ENCODE assay signal across 17 cellular contexts in genomic region chr2:68716539-68716938, GRCh38. TPM values are rescaled to one million over a fixed set of nuclear protein-coding genes. Genes with fewer than 3 reads are reported as not detected.
A peak's percentile ranks its signal among the peaks of the same experiment; 100 is the strongest.
DNase-seq lines count a peak whose midpoint lies in the region; ATAC-seq lines count a peak whose summit lies in the region.
"Had no signal": no experiment of that assay in that cellular context is flagged by ENCODE, and none has a peak within 500 bp of the region (broad histone marks: within the 10 kb centered on the region; RNA-seq: fewer than 3 reads in every experiment).

No MANE protein-coding gene starts in this region.

- no peaks in the 10 kb centered on the region for H3K27me3 ChIP-seq in Karpas-422 (ENCODE audit: low read length)

- no peak overlapping the region for H3K4me3 ChIP-seq in Karpas-422 (ENCODE audit: low read length)
- H3K4me3 ChIP-seq: GM23248 had no signal

- H3K9me3 ChIP-seq in Karpas-422 (ENCODE audit: low read length): no peaks in the 10 kb centered on the region
- H3K9me3 ChIP-seq: Caco-2 had no signal

- no peaks in the 10 kb centered on the region for H3K36me3 ChIP-seq in Karpas-422 (ENCODE audit: insufficient read depth, low read length)

- H3K4me1 ChIP-seq in Karpas-422 (ENCODE audit: low read length): peaks cover 62% of the 10 kb centered on the region
- H3K4me1 ChIP-seq: Caco-2 had no signal

- CTCF ChIA-PET in activated CD8-positive, alpha-beta memory T cell treated with anti-CD3 and anti-CD28 coated beads, Interleukin-2, amount 10 ng/mL, durations not matched to agents 7 days and 5 days (lab: Charles Lee): interaction anchor here (1.2 to 4.3 kb wide), 12 partner anchors 11 to 253 kb away, joined by 4 to 34 read pairs (median 6); partner anchors contain the start of gene ARHGAP25

- H3K4me2 ChIP-seq in Karpas-422 (ENCODE audit: low read depth, low read length, poor library complexity, severe bottlenecking): no peak overlapping the region

- ATAC-seq in activated CD8-positive, alpha-beta memory T cell treated with anti-CD3 and anti-CD28 coated beads, Interleukin-2, amount 10 ng/mL, durations not matched to agents 7 days and 5 days: no peak
- no peak for ATAC-seq in stimulated activated memory B cell treated with anti-CD40 and anti-IgM and Interleukin-4, amounts not matched to agents 10 μg/mL and 1 μg/mL and 100 μg/mL, for 72 hours
- no peak for ATAC-seq in HG02642 (IDR thresholded peaks at IDR 0.05; ENCODE audit: poor library complexity, unreplicated experiment)

- H3K4me3 Mint-ChIP-seq in activated CD8-positive, alpha-beta memory T cell treated with anti-CD3 and anti-CD28 coated beads, Interleukin-2, amount 10 ng/mL, durations not matched to agents 7 days and 5 days: no peak overlapping the region
- H3K4me3 Mint-ChIP-seq in activated naive CD8-positive, alpha-beta T cell: peak overlapping the region; percentile 24
- no peak overlapping the region for H3K4me3 Mint-ChIP-seq in stimulated activated memory B cell treated with anti-CD40 and anti-IgM and Interleukin-4, amounts not matched to agents 10 μg/mL and 1 μg/mL and 100 μg/mL, for 72 hours

- no peaks in the 10 kb centered on the region for H3K9me3 Mint-ChIP-seq in activated CD8-positive, alpha-beta memory T cell treated with anti-CD3 and anti-CD28 coated beads, Interleukin-2, amount 10 ng/mL, durations not matched to agents 7 days and 5 days (ENCODE audit: low read depth)
- H3K9me3 Mint-ChIP-seq in activated naive CD8-positive, alpha-beta T cell (ENCODE audit: low read depth): no peaks in the 10 kb centered on the region
- H3K9me3 Mint-ChIP-seq in stimulated activated memory B cell treated with anti-CD40 and anti-IgM and Interleukin-4, amounts not matched to agents 10 μg/mL and 1 μg/mL and 100 μg/mL, for 72 hours: no peaks in the 10 kb centered on the region

- no peaks in the 10 kb centered on the region for H3K79me2 ChIP-seq in Karpas-422 (ENCODE audit: low read length)

- H3K36me3 Mint-ChIP-seq in activated CD8-positive, alpha-beta memory T cell treated with anti-CD3 and anti-CD28 coated beads, Interleukin-2, amount 10 ng/mL, durations not matched to agents 7 days and 5 days: peaks cover 4% of the 10 kb centered on the region
- peaks cover 3% of the 10 kb centered on the region for H3K36me3 Mint-ChIP-seq in activated naive CD8-positive, alpha-beta T cell
- H3K36me3 Mint-ChIP-seq in stimulated activated memory B cell treated with anti-CD40 and anti-IgM and Interleukin-4, amounts not matched to agents 10 μg/mL and 1 μg/mL and 100 μg/mL, for 72 hours: no peaks in the 10 kb centered on the region

- no peaks in the 10 kb centered on the region for H4K20me1 ChIP-seq in Karpas-422 (ENCODE audit: insufficient read depth, low read depth, low read length)

- H3K27ac Mint-ChIP-seq in activated CD8-positive, alpha-beta memory T cell treated with anti-CD3 and anti-CD28 coated beads, Interleukin-2, amount 10 ng/mL, durations not matched to agents 7 days and 5 days: peak overlapping the region; percentile 74
- H3K27ac Mint-ChIP-seq in activated naive CD8-positive, alpha-beta T cell: peak overlapping the region; percentile 88
- peak overlapping the region; percentile 80 for H3K27ac Mint-ChIP-seq in stimulated activated memory B cell treated with anti-CD40 and anti-IgM and Interleukin-4, amounts not matched to agents 10 μg/mL and 1 μg/mL and 100 μg/mL, for 72 hours

- no peaks in the 10 kb centered on the region for H3K27me3 Mint-ChIP-seq in activated CD8-positive, alpha-beta memory T cell treated with anti-CD3 and anti-CD28 coated beads, Interleukin-2, amount 10 ng/mL, durations not matched to agents 7 days and 5 days
- H3K27me3 Mint-ChIP-seq in activated naive CD8-positive, alpha-beta T cell: no peaks in the 10 kb centered on the region
- no peaks in the 10 kb centered on the region for H3K27me3 Mint-ChIP-seq in stimulated activated memory B cell treated with anti-CD40 and anti-IgM and Interleukin-4, amounts not matched to agents 10 μg/mL and 1 μg/mL and 100 μg/mL, for 72 hours

- no peak overlapping the region for H3K9ac ChIP-seq in Karpas-422 (ENCODE audit: low read length)
- H3K9ac ChIP-seq: GM23248 had no signal

- 0 out of 2 replicates have a peak overlapping the region, but pooled peaks have one; percentile 1 for H3K27ac ChIP-seq in Karpas-422 (ENCODE audit: low read length)
- H3K27ac ChIP-seq: GM23248 had no signal

- 0 out of 2 replicates have a peak overlapping the region, but pooled peaks have one; percentile 4 for H2AFZ ChIP-seq in Karpas-422 (ENCODE audit: low read length)
- H2AFZ ChIP-seq: GM23248 had no signal

- no peak for DNase-seq in activated CD8-positive, alpha-beta memory T cell treated with anti-CD3 and anti-CD28 coated beads, Interleukin-2, amount 10 ng/mL, durations not matched to agents 7 days and 5 days
- no peak for DNase-seq in activated CD8-positive, alpha-beta memory T cell treated with anti-CD3 and anti-CD28 coated beads for 24 hours
- DNase-seq in Karpas-422: no peak
- no peak for DNase-seq in activated CD8-positive, alpha-beta memory T cell treated with anti-CD3 and anti-CD28 coated beads, Interleukin-2, amount 50 U/mL, for 48 hours
- no peak for DNase-seq in stimulated activated CD4-positive, alpha-beta T cell treated with anti-CD3 and anti-CD28 coated beads, Interleukin-12 subunit alpha, Interleukin-12 subunit beta, amount 100 ng/mL, for 4 hours
- DNase-seq: Caco-2, GM23248, hypothalamus, IMR-90, mesendoderm, MV-4-11, NCI-H2081 treated with DMSO at 0.1 percent for 48 hours, NCI-H510A treated with DMSO at 0.1 percent for 48 hours, SHP77 had no signal

- no peaks in the 10 kb centered on the region for H3K9me2 ChIP-seq in Karpas-422 (replicated peaks; ENCODE audit: insufficient read depth, low read length)

- H3K4me1 Mint-ChIP-seq in activated CD8-positive, alpha-beta memory T cell treated with anti-CD3 and anti-CD28 coated beads, Interleukin-2, amount 10 ng/mL, durations not matched to agents 7 days and 5 days: peaks cover 78% of the 10 kb centered on the region
- H3K4me1 Mint-ChIP-seq in activated naive CD8-positive, alpha-beta T cell (ENCODE audit: low read depth): peaks cover 74% of the 10 kb centered on the region
- peaks cover 84% of the 10 kb centered on the region for H3K4me1 Mint-ChIP-seq in stimulated activated memory B cell treated with anti-CD40 and anti-IgM and Interleukin-4, amounts not matched to agents 10 μg/mL and 1 μg/mL and 100 μg/mL, for 72 hours

RNA-seq across cellular contexts. Expression of gene ARHGAP25, which starts 18.1 kb away (rescaled TPM):
- 100 to 1,000 TPM in 1 of 2 experiments, 10 to 100 TPM in 1; 90.2 to 126 TPM for total RNA-seq in activated CD8-positive, alpha-beta memory T cell treated with anti-CD3 and anti-CD28 coated beads, Interleukin-2, amount 10 ng/mL, durations not matched to agents 7 days and 5 days
- total RNA-seq in Karpas-422 (2014; rRNA removed; shearing (Covaris generic); ENCODE audit: low replicate concordance): 172 and 213 TPM in 2 replicates
- total RNA-seq: GM23248 had no signal
